In the genomic region with DNA sequence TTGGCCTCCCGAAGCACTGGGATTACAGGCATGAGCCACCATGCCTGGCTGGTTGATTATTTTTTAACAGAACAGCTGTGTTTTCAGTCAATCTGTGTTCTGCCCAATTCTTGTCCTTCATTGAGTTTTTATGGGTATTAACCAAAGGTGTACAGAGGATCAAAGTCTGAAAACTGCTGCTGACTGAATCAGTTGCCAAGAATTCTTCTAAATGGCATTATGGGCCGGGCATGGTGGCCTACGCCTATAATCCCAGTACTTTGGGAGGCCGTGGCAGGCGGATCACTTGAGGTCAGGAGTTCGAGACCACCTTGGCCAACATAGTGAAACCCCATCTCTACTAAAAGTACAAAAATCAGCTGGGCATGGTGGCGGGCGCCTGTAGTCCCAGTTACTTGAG, we compare ENCODE assay signal across 1 cellular context.
TF ChIP-seq lines count a peak whose summit lies in the region.

No MANE protein-coding gene starts in this region.

TF ChIP-seq in HepG2, 621 proteins besides CTCF, POLR2A, EP300 and RAD21:
- TF ChIP-seq, protein P1, sequence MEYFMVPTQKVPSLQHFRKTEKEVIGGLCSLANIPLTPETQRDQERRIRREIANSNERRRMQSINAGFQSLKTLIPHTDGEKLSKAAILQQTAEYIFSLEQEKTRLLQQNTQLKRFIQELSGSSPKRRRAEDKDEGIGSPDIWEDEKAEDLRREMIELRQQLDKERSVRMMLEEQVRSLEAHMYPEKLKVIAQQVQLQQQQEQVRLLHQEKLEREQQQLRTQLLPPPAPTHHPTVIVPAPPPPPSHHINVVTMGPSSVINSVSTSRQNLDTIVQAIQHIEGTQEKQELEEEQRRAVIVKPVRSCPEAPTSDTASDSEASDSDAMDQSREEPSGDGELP (IDR thresholded peaks at IDR 0.05; ENCODE audit: borderline replicate concordance, low read depth) = 0 out of 2 replicates have a peak, but pooled peaks have one; percentile 8
